1 cellular context compared by ENCODE assay signal in the genomic region with DNA sequence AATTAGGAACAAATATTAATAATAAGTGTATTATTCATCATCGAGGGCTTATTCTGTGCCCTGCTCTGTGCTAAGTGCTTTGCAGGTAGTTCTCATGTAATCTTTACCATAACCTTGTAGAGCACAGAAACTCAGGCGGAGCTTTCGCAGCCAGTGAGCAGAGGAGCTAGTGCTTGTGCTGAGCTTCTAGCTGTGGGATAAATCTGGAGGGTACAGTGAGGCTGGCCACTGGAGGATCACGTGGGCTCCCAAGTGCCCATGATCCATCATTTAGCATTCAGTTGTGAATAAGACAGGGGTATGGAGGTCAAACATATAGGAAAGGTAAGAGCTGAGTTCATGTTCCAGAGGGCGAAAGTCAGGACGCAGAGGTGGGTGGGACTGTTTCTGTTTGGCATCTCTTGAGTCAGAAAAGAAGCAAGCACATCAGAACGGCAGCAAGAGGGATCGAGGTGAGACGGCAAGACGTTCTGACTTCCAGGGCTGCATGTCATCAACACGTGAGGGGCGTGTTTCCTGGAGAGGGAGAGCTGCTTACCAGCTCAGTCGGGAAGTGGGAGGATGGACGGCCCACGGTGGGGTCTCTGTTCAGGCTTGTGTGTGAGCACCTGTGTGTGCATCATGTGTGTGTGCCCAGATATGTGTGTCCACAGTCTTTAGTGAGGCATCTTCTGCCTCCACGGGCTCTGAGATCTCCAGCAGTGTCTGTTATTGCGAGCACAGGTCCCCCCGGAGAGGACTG.
TF ChIP-seq lines count a peak whose summit lies in the region.

No MANE protein-coding gene starts in this region.

TF ChIP-seq in A549, 52 proteins besides CTCF, POLR2A, EP300 and RAD21 (continued from another document):
- TF ChIP-seq ELK1 (IDR thresholded peaks at IDR 0.05; ENCODE audit: low read depth, low read length) (no peak), HOXA7 (CRISPR knock-in tag; IDR thresholded peaks at IDR 0.05) (no peak)
